Comparison of ENCODE assay signal across 8 cellular contexts in the genomic region with DNA sequence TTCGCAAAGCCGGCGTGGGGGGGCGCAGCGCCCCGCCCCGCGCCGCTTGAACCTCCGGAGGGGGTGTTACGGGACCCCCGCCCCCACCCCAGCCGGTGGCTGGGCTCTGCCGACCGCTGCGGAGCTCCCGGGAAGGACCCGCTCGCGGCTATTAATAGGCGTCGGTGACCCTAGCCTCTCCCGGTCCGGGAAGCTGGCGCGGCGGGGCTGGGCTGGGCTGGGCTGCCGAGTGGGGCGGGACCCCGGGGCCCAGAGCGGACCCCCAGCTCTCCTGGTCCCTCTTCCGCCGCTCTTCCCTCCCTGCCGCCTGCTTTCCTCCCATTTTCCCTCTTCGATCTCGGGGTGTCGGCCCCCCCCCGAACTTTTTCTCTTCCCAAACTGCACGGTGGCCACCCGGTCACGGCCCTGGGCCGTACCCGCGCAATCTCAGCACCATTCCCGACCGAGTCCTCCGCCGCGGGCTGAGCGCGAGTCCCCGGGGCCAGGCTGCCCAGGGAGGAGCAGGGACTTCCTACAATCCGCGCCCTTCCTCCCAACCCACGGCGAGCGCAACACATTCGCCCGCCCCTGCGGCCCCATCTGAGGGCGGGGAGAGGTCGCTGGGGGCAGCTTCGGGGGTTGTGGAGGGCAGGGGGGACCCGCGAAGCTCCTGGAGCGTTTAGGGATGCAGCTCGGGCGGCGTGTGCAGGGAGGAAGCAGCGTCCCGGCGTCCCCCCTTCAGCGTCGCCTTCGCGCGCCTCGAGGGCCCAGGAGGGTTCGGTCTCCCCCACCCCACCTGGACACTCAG. TPM values are rescaled to one million over a fixed set of nuclear protein-coding genes. Genes with fewer than 3 reads are reported as not detected.
A peak's percentile ranks its signal among the peaks of the same experiment; 100 is the strongest.
DNase-seq lines count a peak whose midpoint lies in the region; ATAC-seq and TF ChIP-seq lines count a peak whose summit lies in the region.

No MANE protein-coding gene starts in this region.

- in situ Hi-C loops in Panc1 (cut with HindIII; ENCODE audit: low pct_unique_long_range_greater_than_20kb, low sequenced_read_pairs), result no loop called here

- H3K9ac ChIP-seq in parathyroid adenoma, result no peak overlapping the region

- no peaks in the 10 kb centered on the region for H3K79me2 ChIP-seq in parathyroid adenoma

- H3K4me1 Mint-ChIP-seq in CD4-positive, alpha-beta memory T cell, result peaks cover 2 to 18% (median 6%) of the 10 kb centered on the region in 4 donors

- H3K4me1 ChIP-seq in CD4-positive, alpha-beta memory T cell (ENCODE audit: insufficient read depth, low read length), result peaks cover 13% of the 10 kb centered on the region
- H3K4me1 ChIP-seq in Panc1 (ENCODE audit: control insufficient read depth, insufficient read depth, low read length) (peaks cover 31% of the 10 kb centered on the region), parathyroid adenoma (no peaks in the 10 kb centered on the region)

- no peak for DNase-seq in CD4-positive, alpha-beta memory T cell
- no peak for DNase-seq in Panc1 (ENCODE audit: low read depth, low spot score)
- peak in 1 of 2 donors; percentile 56 for DNase-seq in foreskin fibroblast
- DNase-seq in NCI-H2171 treated with DMSO at 0.1 percent for 48 hours (lab: John Stamatoyannopoulos, UW), result no peak
- DNase-seq in NCI-H1694 treated with DMSO at 0.1 percent for 48 hours (lab: John Stamatoyannopoulos, UW), result no peak
- DNase-seq in LoVo (ENCODE audit: low spot score), result no peak

- peaks cover 17% of the 10 kb centered on the region for H3K27me3 ChIP-seq in CD4-positive, alpha-beta memory T cell (ENCODE audit: insufficient read depth, low read length)
- H3K27me3 ChIP-seq in Panc1 (ENCODE audit: control insufficient read depth, insufficient read depth, low read length) (no peaks in the 10 kb centered on the region), parathyroid adenoma (ENCODE audit: control insufficient read depth, insufficient read depth, low read length) (no peaks in the 10 kb centered on the region)

- H3K9me3 ChIP-seq in CD4-positive, alpha-beta memory T cell (ENCODE audit: control insufficient read depth in 1 of 2, low read length in 2 of 2), result no peaks in the 10 kb centered on the region
- H3K9me3 ChIP-seq in Panc1 (ENCODE audit: control insufficient read depth, insufficient read depth, low read depth, low read length) (no peaks in the 10 kb centered on the region), parathyroid adenoma (ENCODE audit: control insufficient read depth, low read length) (no peaks in the 10 kb centered on the region)

- ATAC-seq in Panc1 (peak; percentile 19), GM18858 (IDR thresholded peaks at IDR 0.05; ENCODE audit: unreplicated experiment) (no peak)

- no peaks in the 10 kb centered on the region for H3K36me3 ChIP-seq in CD4-positive, alpha-beta memory T cell (ENCODE audit: insufficient read depth, low read length)
- H3K36me3 ChIP-seq in Panc1 (ENCODE audit: control insufficient read depth, insufficient read depth, low read length) (no peaks in the 10 kb centered on the region), parathyroid adenoma (ENCODE audit: control insufficient read depth, insufficient read depth, low read length) (no peaks in the 10 kb centered on the region)

- H3K27ac Mint-ChIP-seq in CD4-positive, alpha-beta memory T cell, result no peak overlapping the region

- peak overlapping the region; percentile 69 for H3K4me2 ChIP-seq in parathyroid adenoma (ENCODE audit: low read length)

- no peaks in the 10 kb centered on the region for H3K36me3 Mint-ChIP-seq in CD4-positive, alpha-beta memory T cell

- peak overlapping the region; percentile 54 to 85 (median 72) for H3K4me3 Mint-ChIP-seq in CD4-positive, alpha-beta memory T cell

- H3K9me3 Mint-ChIP-seq in CD4-positive, alpha-beta memory T cell, result peaks cover 0 to 2% (median 0%) of the 10 kb centered on the region in 8 donors

- TF ChIP-seq CTCF in Panc1 (IDR thresholded peaks at IDR 0.05) (no peak; the same call in 1 of the 2 replicates), foreskin fibroblast (IDR thresholded peaks at IDR 0.05; ENCODE audit: low read depth, low read length) (no peak), parathyroid adenoma (IDR thresholded peaks at IDR 0.05) (no peak)

- intact Hi-C loops in CD4-positive, alpha-beta memory T cell (cut with micrococcal nuclease), result no loop called here
- intact Hi-C loops in Panc1 (cut with micrococcal nuclease; ENCODE audit: unreplicated experiment), result loop anchor here (10.0 kb wide), 1 partner anchor 88 kb away; no protein-coding TSS in a partner anchor

- CTCF ChIA-PET in CD4-positive, alpha-beta memory T cell (lab: Charles Lee; ENCODE audit: partially characterized antibody), result no interaction called here
- CTCF ChIA-PET in Panc1 (lab: Charles Lee), result no interaction called here

- no TSS peak for BruUV-seq in Panc1 (replicated peaks; lab: Mats Ljungman, UMichigan)

- peak overlapping the region; percentile 41 for H2AFZ ChIP-seq in parathyroid adenoma

- POLR2A ChIA-PET in CD4-positive, alpha-beta memory T cell (lab: Charles Lee; ENCODE audit: partially characterized antibody), result interaction anchor here (1.2 kb wide), 1 partner anchor 687 kb away, joined by 3 read pairs; no protein-coding TSS in a partner anchor
- POLR2A ChIA-PET in Panc1 (lab: Charles Lee), result no interaction called here

- H3K27ac ChIP-seq in CD4-positive, alpha-beta memory T cell (ENCODE audit: low read depth, low read length), result no peak overlapping the region
- H3K27ac ChIP-seq in Panc1 (ENCODE audit: low read length), result peak overlapping the region; percentile 95
- no peak overlapping the region for H3K27ac ChIP-seq in parathyroid adenoma

- peak overlapping the region in 1 of 2 donors; percentile 15 for H3K4me3 ChIP-seq in CD4-positive, alpha-beta memory T cell (ENCODE audit: low read length in 2 of 2)
- H3K4me3 ChIP-seq in Panc1 (ENCODE audit: low read depth in 2 of 2, low read length in 2 of 2) (peak overlapping the region; percentile 70 to 81), foreskin fibroblast (ENCODE audit: low read depth in 1 of 2, low read length in 2 of 2) (peak overlapping the region; percentile 60 to 62), parathyroid adenoma (ENCODE audit: low read depth, low read length) (no peak overlapping the region)

- peaks cover 19 to 25% of the 10 kb centered on the region in 2 donors for H3K27me3 Mint-ChIP-seq in CD4-positive, alpha-beta memory T cell

RNA-seq across cellular contexts. Expression of a gene that starts 3.1 kb away (rescaled TPM):
- under 1 TPM in 1 of 2 experiments, not detected in 1; 0.12 TPM for total RNA-seq in CD4-positive, alpha-beta memory T cell
- not detected for polyA plus RNA-seq in CD4-positive, alpha-beta memory T cell
- total RNA-seq in Panc1 (2021; ENCODE audit: unreplicated experiment), result 39.0 TPM
- polyA plus RNA-seq in Panc1 (2012; ENCODE audit: insufficient read length), result 71.7 TPM

Comparison
In these comparisons a context has a peak if more than half of its experiments do, and no peak if none do; other contexts are left out.
1. RNA of a gene that starts 3.1 kb away (total RNA-seq): 39.0 TPM in Panc1 (single experiment); 0.12 TPM in CD4-positive, alpha-beta memory T cell; every median in the first group is over 10 times any median in the second.